Comparison of ENCODE assay signal across 23 cellular contexts in genomic region chr6:5898102-5898501, GRCh38.
"Had no signal": no experiment of that assay in that cellular context is flagged by ENCODE, and none has a peak within 500 bp of the region (broad histone marks: within the 10 kb centered on the region; RNA-seq: fewer than 3 reads in every experiment).

No MANE protein-coding gene starts in this region.

- H3K4me1 ChIP-seq: adrenal gland, ascending aorta, right lobe of liver, testis, transverse colon had no signal

- H3K9me3 ChIP-seq: adrenal gland, ascending aorta, heart right ventricle, left ventricle myocardium inferior, mucosa of descending colon, right lobe of liver, testis, transverse colon had no signal

- H3K36me3 ChIP-seq: adrenal gland, ascending aorta, heart right ventricle, left ventricle myocardium inferior, right lobe of liver, transverse colon had no signal

- H3K4me3 ChIP-seq: adrenal gland, ascending aorta, coronary artery, dorsolateral prefrontal cortex, heart right ventricle, left ventricle myocardium inferior, mucosa of descending colon, right lobe of liver, testis, transverse colon had no signal

- H3K27me3 ChIP-seq: adrenal gland, ascending aorta, right lobe of liver, testis, transverse colon had no signal

- DNase-seq: activated CD4-positive, alpha-beta T cell treated with anti-CD3 and anti-CD28 coated beads for 4 hours; activated CD4-positive, alpha-beta T cell treated with anti-CD3 and anti-CD28 coated beads, Interleukin-2, amount 50 U/mL, for 4 hours; activated CD8-positive, alpha-beta memory T cell treated with anti-CD3 and anti-CD28 coated beads for 24 hours; activated effector memory CD4-positive, alpha-beta T cell treated with anti-CD3 and anti-CD28 coated beads, Interleukin-2, amount 50 U/mL, for 16 hours; activated naive CD4-positive, alpha-beta T cell treated with anti-CD3 and anti-CD28 coated beads for 36 hours; activated naive CD8-positive, alpha-beta T cell treated with anti-CD3 and anti-CD28 coated beads for 36 hours; adrenal gland; dorsolateral prefrontal cortex; effector memory CD8-positive, alpha-beta T cell; foreskin melanocyte; heart right ventricle; kidney glomerular epithelial cell; left ventricle myocardium inferior; mucosa of descending colon; right lobe of liver; small intestine; stimulated activated CD4-positive, alpha-beta T cell treated with anti-CD3 and anti-CD28 coated beads, Interleukin-4, amount 100 ng/mL, for 24 hours; testis; transverse colon had no signal

- H3K27ac ChIP-seq: adrenal gland, ascending aorta, coronary artery, dorsolateral prefrontal cortex, heart right ventricle, left ventricle myocardium inferior, right lobe of liver, testis, transverse colon, VCaP had no signal

- ATAC-seq: effector memory CD8-positive, alpha-beta T cell; mucosa of descending colon; stimulated activated effector memory CD8-positive, alpha-beta T cell treated with anti-CD3 and anti-CD28 coated beads, Interleukin-12 subunit alpha, Interleukin-12 subunit beta, amount 100 ng/mL, for 72 hours had no signal
